In genomic region chr15:92666780-92667179, GRCh38 we compare ENCODE assay signal across 9 cellular contexts. TPM values are rescaled to one million over a fixed set of nuclear protein-coding genes. Genes with fewer than 3 reads are reported as not detected.
DNase-seq lines count a peak whose midpoint lies in the region; ATAC-seq and TF ChIP-seq lines count a peak whose summit lies in the region.
"Had no signal": no experiment of that assay in that cellular context is flagged by ENCODE, and none has a peak within 500 bp of the region (broad histone marks: within the 10 kb centered on the region; RNA-seq: fewer than 3 reads in every experiment).

No MANE protein-coding gene starts in this region.

- BruUV-seq in MCF 10A (replicated peaks; lab: Mats Ljungman, UMichigan): no TSS peak

- no peaks in the 10 kb centered on the region for H3K27me3 ChIP-seq in breast epithelium
- H3K27me3 ChIP-seq in H7 (ENCODE audit: control insufficient read depth, insufficient read depth, low read length): peaks cover 25% of the 10 kb centered on the region; the same call in 1 of the 2 replicates

- no peak overlapping the region for H3K27ac Mint-ChIP-seq in MCF 10A (ENCODE audit: low read depth, unreplicated experiment)
- H3K27ac Mint-ChIP-seq: activated CD8-positive, alpha-beta T cell treated with anti-CD3 and anti-CD28 coated beads for 36 hours had no signal

- POLR2A ChIA-PET in MCF 10A (lab: Yijun Ruan, JAX): no interaction called here

- CTCF ChIA-PET in MCF 10A (lab: Yijun Ruan, JAX): no interaction called here

- ATAC-seq in HG03571 (IDR thresholded peaks at IDR 0.05; ENCODE audit: unreplicated experiment) (no peak), HG02759 (IDR thresholded peaks at IDR 0.05; ENCODE audit: unreplicated experiment) (no peak)
- ATAC-seq: activated CD8-positive, alpha-beta T cell treated with anti-CD3 and anti-CD28 coated beads for 36 hours had no signal

- DNase-seq in breast epithelium (ENCODE audit: low spot score in 2 of 2) (no peak), MCF 10A (ENCODE audit: unreplicated experiment) (no peak), fibroblast of mammary gland (ENCODE audit: low read depth) (peak; percentile 22), mucosa of gallbladder (ENCODE audit: low spot score) (peak; percentile 21), islet precursor cell (no peak), H7 (no peak)
- DNase-seq: activated CD8-positive, alpha-beta T cell treated with anti-CD3 and anti-CD28 coated beads for 36 hours had no signal

- H3K27me3 Mint-ChIP-seq in MCF 10A (ENCODE audit: insufficient read depth, unreplicated experiment): peaks cover 11% of the 10 kb centered on the region

- peaks cover 0 to 9% of the 10 kb centered on the region in 2 donors for H3K4me1 ChIP-seq in breast epithelium

- H3K4me1 Mint-ChIP-seq in MCF 10A (ENCODE audit: insufficient read depth, unreplicated experiment): no peaks in the 10 kb centered on the region

- H3K4me3 ChIP-seq in breast epithelium (no peak overlapping the region), fibroblast of mammary gland (ENCODE audit: control insufficient read depth, low read depth, low read length) (no peak overlapping the region), H7 (ENCODE audit: insufficient read depth, low read depth, low read length) (no peak overlapping the region)

- H3K9me3 ChIP-seq in breast epithelium: no peaks in the 10 kb centered on the region

- intact Hi-C loops in breast epithelium (cut with DNase I; ENCODE audit: low total_unique reads) (loop anchor here (10.0 kb wide), 1 partner anchor 52 kb away; no protein-coding TSS in a partner anchor), MCF 10A (cut with micrococcal nuclease) (no loop called here)

- peak overlapping the region; percentile 70 to 73 for H3K27ac ChIP-seq in breast epithelium

- H3K4me3 Mint-ChIP-seq in MCF 10A (ENCODE audit: unreplicated experiment): no peak overlapping the region
- H3K4me3 Mint-ChIP-seq: activated CD8-positive, alpha-beta T cell treated with anti-CD3 and anti-CD28 coated beads for 36 hours had no signal

- no peak for TF ChIP-seq POLR2A in breast epithelium (IDR thresholded peaks at IDR 0.05)

- no peaks in the 10 kb centered on the region for H3K9me3 Mint-ChIP-seq in MCF 10A (ENCODE audit: unreplicated experiment)
- H3K9me3 Mint-ChIP-seq: activated CD8-positive, alpha-beta T cell treated with anti-CD3 and anti-CD28 coated beads for 36 hours had no signal

- H3K36me3 ChIP-seq in breast epithelium (no peaks in the 10 kb centered on the region), H7 (replicated peaks; ENCODE audit: control insufficient read depth, insufficient read depth, low read length) (no peaks in the 10 kb centered on the region)

- H3K36me3 Mint-ChIP-seq in MCF 10A (ENCODE audit: insufficient read depth, unreplicated experiment): no peaks in the 10 kb centered on the region

- TF ChIP-seq CTCF in breast epithelium (IDR thresholded peaks at IDR 0.05) (no peak), MCF 10A (IDR thresholded peaks at IDR 0.05; ENCODE audit: unreplicated experiment) (no peak), fibroblast of mammary gland (conservative IDR thresholded peaks at IDR 0.05; ENCODE audit: control insufficient read depth, insufficient read depth, low read depth, low read length) (no peak)

RNA-seq across cellular contexts. Expression of gene FAM174B, which starts 11.2 kb away (rescaled TPM):
- total RNA-seq in breast epithelium (10 to 100 TPM in 2 of 3 donors, 1 to 10 TPM in 1; 4.3 to 34.7 (median 20.6) TPM), MCF 10A (2022) (3.5 and 6.5 TPM in 2 replicates), mucosa of gallbladder (34.4 TPM)
- 16.8 and 26.8 TPM in 2 replicates for total RNA-seq in H7 (2014; rRNA removed; shearing (Covaris generic))

Comparison
In these comparisons a context has a peak if more than half of its experiments do, and no peak if none do; other contexts are left out.
1. DNase-seq: peak in fibroblast of mammary gland (single experiment) and mucosa of gallbladder (single experiment); none in breast epithelium (0 of 2), MCF 10A (single experiment), islet precursor cell (single experiment) and H7 (single experiment).